20 cellular contexts compared by ENCODE assay signal in the genomic region with DNA sequence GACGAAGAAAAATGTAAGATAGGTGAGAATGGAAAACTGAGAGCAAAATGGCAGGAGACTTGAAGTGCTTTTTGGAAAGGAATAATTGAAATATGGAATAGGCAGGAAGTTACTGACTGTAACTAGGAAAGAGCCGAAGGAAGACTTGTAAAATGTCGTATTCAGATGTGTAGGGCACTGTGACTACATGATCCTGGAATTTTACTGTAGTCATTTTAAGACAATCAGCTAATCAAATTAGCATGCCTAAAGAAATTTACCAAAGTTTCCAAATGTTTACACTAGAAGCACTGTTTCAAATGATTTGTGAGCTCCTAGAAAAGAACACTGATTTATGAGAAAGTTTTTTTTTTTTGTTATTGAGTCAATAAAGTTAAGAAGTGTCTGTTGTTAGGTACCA. TPM values are rescaled to one million over a fixed set of nuclear protein-coding genes. Genes with fewer than 3 reads are reported as not detected.
"Had no signal": no experiment of that assay in that cellular context is flagged by ENCODE, and none has a peak within 500 bp of the region (broad histone marks: within the 10 kb centered on the region; RNA-seq: fewer than 3 reads in every experiment).

No MANE protein-coding gene starts in this region.

- H3K9me3 Mint-ChIP-seq: activated naive CD4-positive, alpha-beta T cell treated with anti-CD3 and anti-CD28 coated beads for 36 hours; activated naive CD8-positive, alpha-beta T cell treated with anti-CD3 and anti-CD28 coated beads, Interleukin-2, amount 50 U/mL, for 24 hours; activated T-helper 2 cell treated with anti-CD3 and anti-CD28 coated beads, Interferon-gamma antibody, Interleukin-2, Interleukin-4, amounts not matched to agents 10 μg/mL and 5 μg/mL and 100 μg/mL, durations not matched to agents 14 hours and 24 hours and 36 hours; effector memory CD8-positive, alpha-beta T cell; naive thymus-derived CD4-positive, alpha-beta T cell had no signal

- H3K9me3 ChIP-seq: ascending aorta, ovary, right lobe of liver, suprapubic skin had no signal

- H3K4me3 Mint-ChIP-seq: activated naive CD4-positive, alpha-beta T cell treated with anti-CD3 and anti-CD28 coated beads for 36 hours; activated naive CD8-positive, alpha-beta T cell treated with anti-CD3 and anti-CD28 coated beads, Interleukin-2, amount 50 U/mL, for 24 hours; effector memory CD8-positive, alpha-beta T cell; naive thymus-derived CD4-positive, alpha-beta T cell had no signal

- H3K4me1 Mint-ChIP-seq: activated naive CD8-positive, alpha-beta T cell treated with anti-CD3 and anti-CD28 coated beads, Interleukin-2, amount 50 U/mL, for 24 hours had no signal

- FAIRE-seq: bronchial epithelial cell had no signal

- H3K27ac Mint-ChIP-seq: activated naive CD4-positive, alpha-beta T cell treated with anti-CD3 and anti-CD28 coated beads for 36 hours; activated naive CD8-positive, alpha-beta T cell treated with anti-CD3 and anti-CD28 coated beads, Interleukin-2, amount 50 U/mL, for 24 hours; activated T-helper 2 cell treated with anti-CD3 and anti-CD28 coated beads, Interferon-gamma antibody, Interleukin-2, Interleukin-4, amounts not matched to agents 10 μg/mL and 5 μg/mL and 100 μg/mL, durations not matched to agents 14 hours and 24 hours and 36 hours had no signal

- H3K27me3 Mint-ChIP-seq: activated naive CD8-positive, alpha-beta T cell treated with anti-CD3 and anti-CD28 coated beads, Interleukin-2, amount 50 U/mL, for 24 hours; effector memory CD8-positive, alpha-beta T cell; naive thymus-derived CD4-positive, alpha-beta T cell had no signal

- H3K27ac ChIP-seq: ascending aorta, ovary, right lobe of liver, suprapubic skin had no signal

- ATAC-seq: activated CD4-positive, CD25-positive, alpha-beta regulatory T cell treated with anti-CD3 and anti-CD28 coated beads, Interleukin-2, amount 50 U/mL, for 24 hours; activated naive CD8-positive, alpha-beta T cell treated with anti-CD3 and anti-CD28 coated beads, Interleukin-2, amount 50 U/mL, for 24 hours; effector memory CD8-positive, alpha-beta T cell; naive thymus-derived CD4-positive, alpha-beta T cell; right lobe of liver; stimulated activated naive CD8-positive, alpha-beta T cell treated with anti-CD3 and anti-CD28 coated beads, Interleukin-15, Interleukin-2, amounts not matched to agents 100 U/mL and 50 U/mL, for 24 hours had no signal

- H3K27me3 ChIP-seq: ascending aorta, ovary, right lobe of liver, suprapubic skin had no signal

- H3K4me1 ChIP-seq: ascending aorta, suprapubic skin had no signal

- H3K4me3 ChIP-seq: ascending aorta, ovary, right lobe of liver, suprapubic skin had no signal

- H3K36me3 ChIP-seq: ovary had no signal

- DNase-seq: activated CD4-positive, alpha-beta T cell treated with anti-CD3 and anti-CD28 coated beads, Interleukin-2, amount 50 U/mL, for 1 hour; activated naive CD4-positive, alpha-beta T cell treated with anti-CD3 and anti-CD28 coated beads for 36 hours; activated naive CD8-positive, alpha-beta T cell treated with anti-CD3 and anti-CD28 coated beads, Interleukin-2, amount 50 U/mL, for 24 hours; effector memory CD8-positive, alpha-beta T cell; erythroblast; islet precursor cell; naive thymus-derived CD4-positive, alpha-beta T cell; ovary; right lobe of liver; stimulated activated naive CD8-positive, alpha-beta T cell treated with anti-CD3 and anti-CD28 coated beads, Interleukin-15, Interleukin-2, amounts not matched to agents 100 U/mL and 50 U/mL, for 24 hours had no signal

RNA-seq across cellular contexts. Expression of a gene that starts 21.2 kb away (rescaled TPM):
- total RNA-seq: activated naive CD4-positive, alpha-beta T cell treated with anti-CD3 and anti-CD28 coated beads for 36 hours; activated T-helper 2 cell treated with anti-CD3 and anti-CD28 coated beads, Interferon-gamma antibody, Interleukin-2, Interleukin-4, amounts not matched to agents 10 μg/mL and 5 μg/mL and 100 μg/mL, durations not matched to agents 14 hours and 24 hours and 36 hours; ascending aorta; bronchial epithelial cell; chondrocyte; dermis blood vessel endothelial cell; lung microvascular endothelial cell; mononuclear cell; ovary; pulmonary artery endothelial cell; right lobe of liver; suprapubic skin had no signal
- polyA plus RNA-seq: naive thymus-derived CD4-positive, alpha-beta T cell; ovary had no signal

RNA-seq across cellular contexts. Expression of a gene that starts 41.8 kb away (rescaled TPM):
- total RNA-seq: activated naive CD4-positive, alpha-beta T cell treated with anti-CD3 and anti-CD28 coated beads for 36 hours; activated T-helper 2 cell treated with anti-CD3 and anti-CD28 coated beads, Interferon-gamma antibody, Interleukin-2, Interleukin-4, amounts not matched to agents 10 μg/mL and 5 μg/mL and 100 μg/mL, durations not matched to agents 14 hours and 24 hours and 36 hours; ascending aorta; chondrocyte; dermis blood vessel endothelial cell; lung microvascular endothelial cell; mononuclear cell; naive thymus-derived CD4-positive, alpha-beta T cell; ovary; pulmonary artery endothelial cell had no signal
- polyA plus RNA-seq: naive thymus-derived CD4-positive, alpha-beta T cell; ovary had no signal
